In the genomic region with DNA sequence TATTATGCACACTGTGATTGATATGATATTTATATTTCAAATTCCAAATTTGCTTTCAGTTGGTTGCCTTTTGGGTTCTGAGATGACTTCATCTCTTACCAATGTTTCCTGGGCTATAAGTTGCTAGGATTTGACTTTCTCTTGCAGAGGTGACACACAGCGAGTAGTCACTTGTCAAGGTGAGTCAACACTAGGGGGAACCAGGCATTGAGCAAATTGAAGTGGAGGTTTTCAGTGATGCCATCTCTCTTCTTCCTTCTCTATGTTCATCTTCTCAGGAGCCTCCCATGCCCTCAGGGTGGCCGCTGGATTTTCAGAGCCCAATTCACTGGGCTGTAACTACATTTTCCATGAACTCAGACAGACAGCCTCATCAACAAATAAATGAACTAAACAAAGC, we compare ENCODE assay signal across 14 cellular contexts. TPM values are rescaled to one million over a fixed set of nuclear protein-coding genes. Genes with fewer than 3 reads are reported as not detected.
DNase-seq lines count a peak whose midpoint lies in the region; ATAC-seq and TF ChIP-seq lines count a peak whose summit lies in the region.
"Had no signal": no experiment of that assay in that cellular context is flagged by ENCODE, and none has a peak within 500 bp of the region (broad histone marks: within the 10 kb centered on the region; RNA-seq: fewer than 3 reads in every experiment).

No MANE protein-coding gene starts in this region.

- no peaks in the 10 kb centered on the region for H3K27me3 Mint-ChIP-seq in activated CD4-positive, alpha-beta T cell treated with anti-CD3 and anti-CD28 coated beads for 36 hours

- H2AFZ ChIP-seq in Karpas-422 (ENCODE audit: low read length), result no peak overlapping the region

- DNase-seq in activated CD4-positive, alpha-beta T cell treated with anti-CD3 and anti-CD28 coated beads for 36 hours, result peak; percentile 62
- DNase-seq in activated CD4-positive, alpha-beta T cell treated with anti-CD3 and anti-CD28 coated beads for 1 hour, result no peak
- peak; percentile 65 for DNase-seq in Karpas-422
- DNase-seq in activated naive CD4-positive, alpha-beta T cell treated with anti-CD3 and anti-CD28 coated beads, Interleukin-2, amount 50 U/mL, for 16 hours, result peak; percentile 42
- DNase-seq in colonic mucosa, result no peak
- DNase-seq in NCI-H1417 (lab: John Stamatoyannopoulos, UW), result no peak
- DNase-seq: GOT3, uterus had no signal

- no peaks in the 10 kb centered on the region for H3K79me2 ChIP-seq in Karpas-422 (ENCODE audit: low read length)

- H3K27ac ChIP-seq in Karpas-422 (ENCODE audit: low read length) (no peak overlapping the region), neutrophil (peak overlapping the region; percentile 54), colonic mucosa (no peak overlapping the region)
- H3K27ac ChIP-seq: coronary artery, uterus had no signal

- no peaks in the 10 kb centered on the region for H4K20me1 ChIP-seq in Karpas-422 (ENCODE audit: insufficient read depth, low read depth, low read length)

- TF ChIP-seq CTCF in neutrophil (IDR thresholded peaks at IDR 0.05), result no peak
- no peak for TF ChIP-seq CTCF in colonic mucosa (IDR thresholded peaks at IDR 0.05)

- H3K9me3 Mint-ChIP-seq in activated CD4-positive, alpha-beta T cell treated with anti-CD3 and anti-CD28 coated beads for 36 hours (ENCODE audit: low read depth), result no peaks in the 10 kb centered on the region
- H3K9me3 Mint-ChIP-seq: IgD-negative memory B cell, neural crest cell had no signal

- H3K36me3 ChIP-seq in Karpas-422 (ENCODE audit: insufficient read depth, low read length), result no peaks in the 10 kb centered on the region
- no peaks in the 10 kb centered on the region for H3K36me3 ChIP-seq in neutrophil
- no peaks in the 10 kb centered on the region for H3K36me3 ChIP-seq in colonic mucosa
- H3K36me3 ChIP-seq: uterus had no signal

- no peaks in the 10 kb centered on the region for H3K36me3 Mint-ChIP-seq in activated CD4-positive, alpha-beta T cell treated with anti-CD3 and anti-CD28 coated beads for 36 hours (ENCODE audit: low read depth)

- POLR2A ChIA-PET in activated CD4-positive, alpha-beta T cell treated with anti-CD3 and anti-CD28 coated beads for 36 hours (lab: Charles Lee), result interaction anchor here (1.7 kb wide), 1 partner anchor 9 kb away, joined by 4 read pairs; no protein-coding TSS in a partner anchor

- no peaks in the 10 kb centered on the region for H3K9me2 ChIP-seq in Karpas-422 (replicated peaks; ENCODE audit: insufficient read depth, low read length)

- no peak overlapping the region for H3K4me2 ChIP-seq in Karpas-422 (ENCODE audit: low read depth, low read length, poor library complexity, severe bottlenecking)

- H3K9ac ChIP-seq in Karpas-422 (ENCODE audit: low read length) (no peak overlapping the region), colonic mucosa (ENCODE audit: low read depth in 2 of 2, low read length in 2 of 2) (no peak overlapping the region)

- CTCF ChIA-PET in activated CD4-positive, alpha-beta T cell treated with anti-CD3 and anti-CD28 coated beads for 36 hours (lab: Charles Lee), result interaction anchor here (0.8 to 2.4 kb wide), 3 partner anchors 33 to 353 kb away, joined by 3 to 7 read pairs (median 5); no protein-coding TSS in a partner anchor

- peaks cover 66% of the 10 kb centered on the region for H3K4me1 Mint-ChIP-seq in activated CD4-positive, alpha-beta T cell treated with anti-CD3 and anti-CD28 coated beads for 36 hours

- H3K4me3 ChIP-seq in Karpas-422 (ENCODE audit: low read length), result no peak overlapping the region
- H3K4me3 ChIP-seq in neutrophil (ENCODE audit: low read depth in 1 of 2, low read length in 1 of 2), result no peak overlapping the region
- H3K4me3 ChIP-seq in colonic mucosa, result no peak overlapping the region
- H3K4me3 ChIP-seq: coronary artery, uterus had no signal

- H3K27ac Mint-ChIP-seq in activated CD4-positive, alpha-beta T cell treated with anti-CD3 and anti-CD28 coated beads for 36 hours, result peak overlapping the region; percentile 12
- H3K27ac Mint-ChIP-seq: B cell, IgD-negative memory B cell had no signal

- intact Hi-C loops in activated CD4-positive, alpha-beta T cell treated with anti-CD3 and anti-CD28 coated beads for 36 hours (cut with DNase I, micrococcal nuclease), result loop anchor here (1.0 to 10.0 kb wide), 3 partner anchors 8 to 942 kb away; a partner anchor contains a TSS
- intact Hi-C loops in colonic mucosa (cut with DNase I), result no loop called here

- H3K27me3 ChIP-seq in Karpas-422 (ENCODE audit: low read length) (no peaks in the 10 kb centered on the region), neutrophil (no peaks in the 10 kb centered on the region), colonic mucosa (no peaks in the 10 kb centered on the region)
- H3K27me3 ChIP-seq: uterus had no signal

- ATAC-seq in activated CD4-positive, alpha-beta T cell treated with anti-CD3 and anti-CD28 coated beads for 36 hours, result peak; percentile 92
- no peak for ATAC-seq in HG03175 (IDR thresholded peaks at IDR 0.05; ENCODE audit: unreplicated experiment)

- H3K4me1 ChIP-seq in Karpas-422 (ENCODE audit: low read length), result peaks cover 9% of the 10 kb centered on the region
- peaks cover 34 to 35% of the 10 kb centered on the region in 2 experiments for H3K4me1 ChIP-seq in neutrophil (ENCODE audit: control insufficient read depth in 1 of 2, insufficient read depth in 1 of 2, low read depth in 1 of 2, low read length in 1 of 2)
- H3K4me1 ChIP-seq in colonic mucosa, result no peaks in the 10 kb centered on the region
- H3K4me1 ChIP-seq: uterus had no signal

- no peaks in the 10 kb centered on the region for H3K9me3 ChIP-seq in Karpas-422 (ENCODE audit: low read length)
- no peaks in the 10 kb centered on the region for H3K9me3 ChIP-seq in neutrophil
- H3K9me3 ChIP-seq in colonic mucosa, result no peaks in the 10 kb centered on the region
- H3K9me3 ChIP-seq: uterus had no signal

- H3K4me3 Mint-ChIP-seq in activated CD4-positive, alpha-beta T cell treated with anti-CD3 and anti-CD28 coated beads for 36 hours, result no peak overlapping the region
- H3K4me3 Mint-ChIP-seq: B cell, IgD-negative memory B cell, neural crest cell had no signal

RNA-seq across cellular contexts. Expression of a gene that starts 6.0 kb away (rescaled TPM):
- total RNA-seq in activated CD4-positive, alpha-beta T cell treated with anti-CD3 and anti-CD28 coated beads for 36 hours, result 10 to 100 TPM; 29.0 to 36.3 TPM
- total RNA-seq in Karpas-422 (2014; rRNA removed; shearing (Covaris generic); ENCODE audit: low replicate concordance), result 18.4 and 19.2 TPM in 2 replicates
- 10 to 100 TPM; 56.5 to 89.5 TPM for total RNA-seq in colonic mucosa

RNA-seq across cellular contexts. Expression of a gene that starts 38.9 kb away (rescaled TPM):
- total RNA-seq in activated CD4-positive, alpha-beta T cell treated with anti-CD3 and anti-CD28 coated beads for 36 hours, result not detected
- not detected in 2 replicates for total RNA-seq in Karpas-422 (2014; rRNA removed; shearing (Covaris generic); ENCODE audit: low replicate concordance)
- 100 to 1,000 TPM in 1 of 2 donors, 10 to 100 TPM in 1; 14.4 to 107 TPM for total RNA-seq in colonic mucosa
- total RNA-seq: B cell, neural crest cell, uterus had no signal

Comparison
In these comparisons a context has a peak if more than half of its experiments do, and no peak if none do; other contexts are left out.
1. DNase-seq: peak in activated CD4-positive, alpha-beta T cell treated with anti-CD3 and anti-CD28 coated beads for 36 hours (single experiment), Karpas-422 (single experiment) and activated naive CD4-positive, alpha-beta T cell treated with anti-CD3 and anti-CD28 coated beads, Interleukin-2, amount 50 U/mL, for 16 hours (single experiment); none in activated CD4-positive, alpha-beta T cell treated with anti-CD3 and anti-CD28 coated beads for 1 hour (single experiment), colonic mucosa (single experiment) and NCI-H1417 (0 of 3).
2. RNA of a gene that starts 38.9 kb away (total RNA-seq): 14.4 to 107 TPM in colonic mucosa; not detected in activated CD4-positive, alpha-beta T cell treated with anti-CD3 and anti-CD28 coated beads for 36 hours and not detected in Karpas-422; every median in the first group is over 10 times any median in the second.